Comparison of ENCODE assay signal across 8 cellular contexts in genomic region chr20:18287915-18288747, GRCh38. TPM values are rescaled to one million over a fixed set of nuclear protein-coding genes. Genes with fewer than 3 reads are reported as not detected.
DNase-seq lines count a peak whose midpoint lies in the region; ATAC-seq and TF ChIP-seq lines count a peak whose summit lies in the region.

TSS of gene ZNF133 (plus strand) at chr20:18288527. CDS start at chr20:18305687, 17,160 bp downstream.

- H3K27ac ChIP-seq in angular gyrus (ENCODE audit: low read depth, low read length) (peak within 1 kb of the TSS; percentile 98), prostate gland (peak within 1 kb of the TSS; percentile 96)

- H3K9me3 ChIP-seq in prostate gland, result no peaks in the 10 kb centered on the region

- H3K27me3 ChIP-seq in prostate gland (replicated peaks; ENCODE audit: insufficient read depth), result no peaks in the 10 kb centered on the region

- intact Hi-C loops in T-helper 1 cell treated with Interleukin-12 subunit alpha and Interleukin-12 subunit beta and Interleukin-4 antibody, amounts not matched to agents 30 ng/mL and 1 ng/mL, for 36 hours (cut with micrococcal nuclease), result loop anchor here (1.0 to 2.0 kb wide), 17 partner anchors 12 to 1764 kb away; partner anchors contain the start of genes CFAP61, CRNKL1, DSTN and DTD1
- intact Hi-C loops in left ventricle myocardium superior (cut with micrococcal nuclease) (no loop called here), prostate gland (cut with DNase I) (loop anchor here (2.0 kb wide), 2 partner anchors 151 to 179 kb away; partner anchors contain the start of genes DZANK1, KAT14, PET117 and POLR3F)

- TF ChIP-seq CTCF in prostate gland (IDR thresholded peaks at IDR 0.05), result peak in 2 of 4 experiments; percentile 17 to 26

- DNase-seq in NCI-H1694 (lab: John Stamatoyannopoulos, UW), result peak; percentile 75
- DNase-seq in left ventricle myocardium superior, result peak; percentile 99
- DNase-seq in prostate gland (ENCODE audit: low spot score), result peak; percentile 97
- DNase-seq in ureter (ENCODE audit: low spot score), result peak; percentile 97

- peak; percentile 67 for TF ChIP-seq POLR2A in prostate gland (IDR thresholded peaks at IDR 0.05)

- peak within 1 kb of the TSS; percentile 80 to 81 for H3K4me3 ChIP-seq in prostate gland

- ATAC-seq in GM18498 (IDR thresholded peaks at IDR 0.05; ENCODE audit: unreplicated experiment) (peak; percentile 98), HG02885 (IDR thresholded peaks at IDR 0.05; ENCODE audit: poor library complexity, unreplicated experiment) (peak; percentile 98), left ventricle myocardium superior (peak; percentile 99)

- H3K36me3 ChIP-seq in prostate gland, result no peaks in the 10 kb centered on the region

- whole genome bisulfite sequencing in prostate gland, result under 1% methylated on average over 63 of the region's 63 CpGs

- peaks cover 3% of the 10 kb centered on the region for H3K4me1 ChIP-seq in prostate gland (replicated peaks)

RNA-seq across cellular contexts. Expression of gene ZNF133, which starts in this region (rescaled TPM):
- total RNA-seq in T-helper 1 cell treated with Interleukin-12 subunit alpha and Interleukin-12 subunit beta and Interleukin-4 antibody, amounts not matched to agents 30 ng/mL and 1 ng/mL, for 36 hours, result 9.9 and 10.1 TPM in 2 replicates
- total RNA-seq in left ventricle myocardium superior, result 6.3 TPM
- 10 to 100 TPM; 15.2 to 23.1 TPM for total RNA-seq in prostate gland
- total RNA-seq in ureter, result 17.3 TPM

Comparison
In these comparisons a context has a peak if more than half of its experiments do, and no peak if none do; other contexts are left out.
1. Peak in every context shown above with its lines: DNase-seq, ATAC-seq, H3K4me3 ChIP-seq and H3K27ac ChIP-seq.